In genomic region chr10:104329754-104330153, GRCh38 we compare ENCODE assay signal across 8 cellular contexts. TPM values are rescaled to one million over a fixed set of nuclear protein-coding genes. Genes with fewer than 3 reads are reported as not detected.
DNase-seq lines count a peak whose midpoint lies in the region; TF ChIP-seq lines count a peak whose summit lies in the region.

No MANE protein-coding gene starts in this region.

- H3K27me3 ChIP-seq in skeletal muscle tissue (ENCODE audit: control insufficient read depth in 3 of 3, insufficient read depth in 3 of 3, low read length in 3 of 3), result no peaks in the 10 kb centered on the region

- peak overlapping the region; percentile 94 for H3K27ac ChIP-seq in VCaP
- H3K27ac ChIP-seq in skeletal muscle tissue (ENCODE audit: low read depth, low read length), result peak overlapping the region; percentile 79

- in situ Hi-C loops in GM13976 (cut with MboI; ENCODE audit: low sequenced_read_pairs, unreplicated experiment), result no loop called here

- TF ChIP-seq CTCF in VCaP (conservative IDR thresholded peaks at IDR 0.05) (no peak), foreskin fibroblast (IDR thresholded peaks at IDR 0.05; ENCODE audit: low read depth, low read length) (no peak), GM13976 (IDR thresholded peaks at IDR 0.05; ENCODE audit: borderline replicate concordance, control extremely low read depth, extremely low read depth, insufficient read depth, missing control alignments) (no peak)

- no peak overlapping the region for H3K4me3 ChIP-seq in foreskin fibroblast (ENCODE audit: low read depth in 1 of 2, low read length in 2 of 2)
- peak overlapping the region; percentile 2 to 38 (median 15) for H3K4me3 ChIP-seq in skeletal muscle tissue (ENCODE audit: low read length in 3 of 3)

- H3K9ac ChIP-seq in skeletal muscle tissue (ENCODE audit: low read depth in 1 of 3, low read length in 3 of 3), result peak overlapping the region; percentile 8 to 17 (median 11)

- DNase-seq in GOT3 (lab: John Stamatoyannopoulos, UW) (peak; percentile 74), foreskin fibroblast (peak; percentile 76 to 86), HuH-7 (ENCODE audit: low spot score) (no peak), NCI-H82 treated with DMSO at 0.1 percent for 48 hours (lab: John Stamatoyannopoulos, UW; ENCODE audit: unreplicated experiment) (no peak), GM13976 (ENCODE audit: low spot score) (no peak)
- DNase-seq in stimulated activated CD4-positive, alpha-beta T cell treated with anti-CD3 and anti-CD28 coated beads, Interleukin-4, amount 100 ng/mL, for 1 hour, result no peak

- H3K9me3 ChIP-seq in skeletal muscle tissue (ENCODE audit: control insufficient read depth in 3 of 3, low read length in 3 of 3), result no peaks in the 10 kb centered on the region

- peaks cover 71 to 97% (median 96%) of the 10 kb centered on the region in 3 donors for H3K4me1 ChIP-seq in skeletal muscle tissue (ENCODE audit: control insufficient read depth in 3 of 3, insufficient read depth in 3 of 3, low read length in 3 of 3)

- peaks cover 0 to 2% (median 0%) of the 10 kb centered on the region in 3 donors for H3K36me3 ChIP-seq in skeletal muscle tissue (ENCODE audit: control insufficient read depth in 3 of 3, insufficient read depth in 3 of 3, low read length in 3 of 3)

RNA-seq across cellular contexts. Expression of gene ITPRIP, which starts 8.5 kb away (rescaled TPM):
- total RNA-seq in skeletal muscle tissue, result 4.2 TPM

RNA-seq across cellular contexts. Expression of gene CFAP58, which starts 23.9 kb away (rescaled TPM):
- under 0.01 TPM for total RNA-seq in skeletal muscle tissue

Comparison
In these comparisons a context has a peak if more than half of its experiments do, and no peak if none do; other contexts are left out.
1. DNase-seq: peak in GOT3 (single experiment) and foreskin fibroblast (2 of 2); none in stimulated activated CD4-positive, alpha-beta T cell treated with anti-CD3 and anti-CD28 coated beads, Interleukin-4, amount 100 ng/mL, for 1 hour (single experiment), HuH-7 (single experiment), NCI-H82 treated with DMSO at 0.1 percent for 48 hours (single experiment) and GM13976 (single experiment).
2. H3K4me3 ChIP-seq: peak in skeletal muscle tissue (3 of 3); none in foreskin fibroblast (0 of 2).